1 cellular context compared by ENCODE assay signal in genomic region chr22:40308999-40309578, GRCh38.
TF ChIP-seq lines count a peak whose summit lies in the region.

No MANE protein-coding gene starts in this region.

TF ChIP-seq in SK-N-SH, 30 proteins besides CTCF, POLR2A, EP300 and RAD21 (continued from another document):
- TF ChIP-seq IRF3 (IDR thresholded peaks at IDR 0.05; ENCODE audit: low read depth, low read length) (no peak), MAX (IDR thresholded peaks at IDR 0.05; ENCODE audit: low read depth) (no peak)
